In genomic region chr1:150995896-150996295, GRCh38 we compare ENCODE assay signal across 8 cellular contexts. TPM values are rescaled to one million over a fixed set of nuclear protein-coding genes. Genes with fewer than 3 reads are reported as not detected.
A peak's percentile ranks its signal among the peaks of the same experiment; 100 is the strongest.
DNase-seq lines count a peak whose midpoint lies in the region; ATAC-seq, FAIRE-seq and TF ChIP-seq lines count a peak whose summit lies in the region.

No MANE protein-coding gene starts in this region.

- TF ChIP-seq CTCF in AG04450 (IDR thresholded peaks at IDR 0.05; ENCODE audit: low read depth, low read length) (peak; percentile 68), WI38 (IDR thresholded peaks at IDR 0.05; ENCODE audit: low read depth, low read length) (peak; percentile 67), gastroesophageal sphincter (IDR thresholded peaks at IDR 0.05) (peak in 3 of 4 experiments; percentile 79 to 89 (median 83)), prostate gland (IDR thresholded peaks at IDR 0.05) (peak; percentile 55 to 74 (median 67))

- POLR2A ChIA-PET in AG04450 (lab: Yijun Ruan, JAX) = interaction anchor here (0.8 to 1.9 kb wide), 3 partner anchors 10 to 416 kb away, joined by 4 to 10 read pairs (median 8); partner anchors contain the start of genes MCL1 and MINDY1

- WGBS in gastroesophageal sphincter (ENCODE audit: low coverage in 1 of 2), 2 donors = 25 to 50% methylated on average over 4 to 9 of the region's 9 CpGs
- 39% methylated on average over 9 of the region's 9 CpGs for WGBS in prostate gland

- H3K36me3 ChIP-seq in gastroesophageal sphincter (peaks cover 0 to 45% of the 10 kb centered on the region in 2 donors), prostate gland (peaks cover 9 to 10% of the 10 kb centered on the region in 2 donors)

- DNase-seq in AG04450 (ENCODE audit: low read depth, low spot score) (no peak), GM19239 (ENCODE audit: insufficient read length, low spot score) (peak; percentile 38), prostate gland (ENCODE audit: low spot score) (no peak), NCI-H748 treated with DMSO at 0.1 percent for 48 hours (lab: John Stamatoyannopoulos, UW) (no peak), kidney glomerular epithelial cell (lab: John Stamatoyannopoulos, UW) (no peak)

- no peak overlapping the region for H3K4me3 ChIP-seq in AG04450 (ENCODE audit: low read depth, low read length)
- no peak overlapping the region for H3K4me3 ChIP-seq in WI38 (ENCODE audit: low read depth, low read length)
- H3K4me3 ChIP-seq in gastroesophageal sphincter = no peak overlapping the region
- H3K4me3 ChIP-seq in prostate gland = no peak overlapping the region

- H3K27me3 ChIP-seq in AG04450 (ENCODE audit: control insufficient read depth, insufficient read depth, low read length) (no peaks in the 10 kb centered on the region), gastroesophageal sphincter (no peaks in the 10 kb centered on the region), prostate gland (replicated peaks; ENCODE audit: insufficient read depth) (no peaks in the 10 kb centered on the region)

- no peak for TF ChIP-seq EP300 in gastroesophageal sphincter (IDR thresholded peaks at IDR 0.05)

- H3K27ac ChIP-seq in AG04450 (ENCODE audit: low read depth, low read length) = no peak overlapping the region
- H3K27ac ChIP-seq in gastroesophageal sphincter = peak overlapping the region in 3 of 4 donors; percentile 63 to 65 (median 63)
- H3K27ac ChIP-seq in prostate gland = peak overlapping the region in 1 of 2 donors; percentile 33

- FAIRE-seq in GM19239 (lab: Jason Lieb, UNC) = peak; percentile 58

- intact Hi-C loops in prostate gland (cut with DNase I) = no loop called here

- no peak for TF ChIP-seq POLR2A in gastroesophageal sphincter (IDR thresholded peaks at IDR 0.05)
- no peak for TF ChIP-seq POLR2A in prostate gland (IDR thresholded peaks at IDR 0.05)

- H3K9me3 ChIP-seq in AG04450 (ENCODE audit: control insufficient read depth, insufficient read depth, low read length) = no peaks in the 10 kb centered on the region
- no peaks in the 10 kb centered on the region for H3K9me3 ChIP-seq in gastroesophageal sphincter
- H3K9me3 ChIP-seq in prostate gland = no peaks in the 10 kb centered on the region

- peaks cover 0 to 17% (median 7%) of the 10 kb centered on the region in 3 donors for H3K4me1 ChIP-seq in gastroesophageal sphincter
- no peaks in the 10 kb centered on the region for H3K4me1 ChIP-seq in prostate gland (replicated peaks)

- CTCF ChIA-PET in AG04450 (lab: Charles Lee) = interaction anchor here (0.6 to 3.9 kb wide), 26 partner anchors 9 to 436 kb away, joined by 3 to 63 read pairs (median 4); partner anchors contain the start of genes ANXA9, CERS2, MINDY1 and SETDB1

- ATAC-seq in gastroesophageal sphincter = peak; percentile 75
- no peak for ATAC-seq in HG03280 (IDR thresholded peaks at IDR 0.05; ENCODE audit: unreplicated experiment)

RNA-seq across cellular contexts. Expression of gene MINDY1, which starts 10.8 kb away (rescaled TPM):
- polyA plus RNA-seq in AG04450 (2011; rRNA removed) = 12.8 and 18.0 TPM in 2 replicates
- polyA minus RNA-seq in AG04450 (2011; rRNA and poly(A)+ RNA removed) = 21.5 and 29.3 TPM in 2 replicates
- 10 to 100 TPM; 21.2 to 39.2 (median 33.2) TPM for total RNA-seq in gastroesophageal sphincter
- 10 to 100 TPM; 26.8 to 65.4 TPM for total RNA-seq in prostate gland

RNA-seq across cellular contexts. Expression of gene PRUNE1, which starts 12.4 kb away (rescaled TPM):
- 18.3 and 21.7 TPM in 2 replicates for polyA plus RNA-seq in AG04450 (2011; rRNA removed)
- 17.9 and 20.5 TPM in 2 replicates for polyA minus RNA-seq in AG04450 (2011; rRNA and poly(A)+ RNA removed)
- 10 to 100 TPM; 24.2 to 28.9 (median 26.7) TPM for total RNA-seq in gastroesophageal sphincter
- 10 to 100 TPM; 29.2 to 37.5 TPM for total RNA-seq in prostate gland

RNA-seq across cellular contexts. Expression of gene ANXA9, which starts 13.8 kb away (rescaled TPM):
- 0.10 and 0.21 TPM in 2 replicates for polyA plus RNA-seq in AG04450 (2011; rRNA removed)
- 0.09 and 0.17 TPM in 2 replicates for polyA minus RNA-seq in AG04450 (2011; rRNA and poly(A)+ RNA removed)
- total RNA-seq in gastroesophageal sphincter (under 1 TPM in 1 of 4 donors, not detected in 3; 0.31 TPM), prostate gland (1 to 10 TPM; 1.1 to 3.4 TPM)

RNA-seq across cellular contexts. Expression of gene CERS2, which starts 21.3 kb away (rescaled TPM):
- 193 and 217 TPM in 2 replicates for polyA plus RNA-seq in AG04450 (2011; rRNA removed)
- polyA minus RNA-seq in AG04450 (2011; rRNA and poly(A)+ RNA removed) = 170 TPM in 2 replicates
- total RNA-seq in gastroesophageal sphincter = 100 to 1,000 TPM in 3 of 4 donors, 10 to 100 TPM in 1; 98.3 to 142 (median 127) TPM
- total RNA-seq in prostate gland = 100 to 1,000 TPM; 117 to 141 TPM

RNA-seq across cellular contexts. Expression of gene BNIPL, which starts 40.5 kb away (rescaled TPM):
- 0.09 and 0.16 TPM in 2 replicates for polyA plus RNA-seq in AG04450 (2011; rRNA removed)
- polyA minus RNA-seq in AG04450 (2011; rRNA and poly(A)+ RNA removed) = 0.09 and 0.23 TPM in 2 replicates
- total RNA-seq in gastroesophageal sphincter = 1 to 10 TPM in 1 of 4 donors, under 1 TPM in 3; 0.13 to 6.1 (median 0.70) TPM
- total RNA-seq in prostate gland = 10 to 100 TPM; 13.2 to 14.8 TPM
